4 cellular contexts compared by ENCODE assay signal in the genomic region with DNA sequence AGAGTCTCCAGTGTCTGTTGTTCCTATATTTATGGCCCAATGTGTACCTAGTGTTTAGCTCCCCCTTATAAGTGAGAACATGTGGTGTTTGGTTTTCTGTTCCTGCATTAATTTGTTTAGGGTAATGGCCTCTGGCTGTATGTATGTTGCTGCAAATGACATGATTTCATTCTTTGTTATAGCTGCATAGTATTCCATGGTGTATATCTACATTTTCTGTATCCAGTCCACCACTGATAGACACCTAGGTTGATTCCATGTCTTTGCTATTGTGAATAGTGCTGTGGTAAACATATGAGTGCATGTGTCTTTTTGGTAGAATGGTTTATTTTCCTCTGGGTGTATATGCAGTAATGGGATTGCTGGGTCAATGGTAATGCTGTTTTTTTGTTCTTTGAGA. TPM values are rescaled to one million over a fixed set of nuclear protein-coding genes. Genes with fewer than 3 reads are reported as not detected.
"Had no signal": no experiment of that assay in that cellular context is flagged by ENCODE, and none has a peak within 500 bp of the region (broad histone marks: within the 10 kb centered on the region; RNA-seq: fewer than 3 reads in every experiment).

No MANE protein-coding gene starts in this region.

RNA-seq across cellular contexts. Expression of gene AGT, which starts 15.0 kb away (rescaled TPM):
- polyA plus RNA-seq: IgD-negative memory B cell, K562 had no signal

RNA-seq across cellular contexts. Expression of gene CAPN9, which starts 48.2 kb away (rescaled TPM):
- total RNA-seq: HT1080, IMR-90, K562 had no signal
- polyA plus RNA-seq: IgD-negative memory B cell, IMR-90, K562 had no signal
